In genomic region chr12:108571604-108572165, GRCh38 we compare ENCODE assay signal across 19 cellular contexts. TPM values are rescaled to one million over a fixed set of nuclear protein-coding genes. Genes with fewer than 3 reads are reported as not detected.
DNase-seq lines count a peak whose midpoint lies in the region; ATAC-seq, FAIRE-seq and TF ChIP-seq lines count a peak whose summit lies in the region.
"Had no signal": no experiment of that assay in that cellular context is flagged by ENCODE, and none has a peak within 500 bp of the region (broad histone marks: within the 10 kb centered on the region; RNA-seq: fewer than 3 reads in every experiment).

No MANE protein-coding gene starts in this region.

- no peaks in the 10 kb centered on the region for H3K79me2 ChIP-seq in astrocyte (ENCODE audit: insufficient read depth, low read length)

- no peak overlapping the region for H3K9ac ChIP-seq in astrocyte (ENCODE audit: low read length)

- H3K27ac ChIP-seq in right atrium auricular region (no peak overlapping the region), astrocyte (ENCODE audit: low read depth, low read length) (no peak overlapping the region)
- H3K27ac ChIP-seq: coronary artery, gastrocnemius medialis, neutrophil, SJSA1, transverse colon had no signal

- H3K36me3 ChIP-seq in right atrium auricular region = peaks cover 32% of the 10 kb centered on the region
- peaks cover 19% of the 10 kb centered on the region for H3K36me3 ChIP-seq in astrocyte (ENCODE audit: insufficient read depth, low read length)

- no peak for ATAC-seq in Right ventricle myocardium inferior
- no peak for ATAC-seq in naive thymus-derived CD8-positive, alpha-beta T cell
- ATAC-seq in GM21576 (IDR thresholded peaks at IDR 0.05; ENCODE audit: unreplicated experiment) = no peak
- no peak for ATAC-seq in HG02588 (IDR thresholded peaks at IDR 0.05; ENCODE audit: unreplicated experiment)
- ATAC-seq: gastrocnemius medialis had no signal

- in situ Hi-C loops in GM13976 (cut with MboI; ENCODE audit: low sequenced_read_pairs, unreplicated experiment) = loop anchor here (25.0 kb wide), 1 partner anchor 516 kb away; the partner anchor contains the start of genes ALKBH2 and UNG

- no peak for FAIRE-seq in astrocyte (lab: Jason Lieb, UNC)

- H3K4me1 ChIP-seq in right atrium auricular region = peaks cover 0 to 19% of the 10 kb centered on the region in 2 donors
- H3K4me1 ChIP-seq in astrocyte (ENCODE audit: insufficient read depth, low read length) = peaks cover 1% of the 10 kb centered on the region
- H3K4me1 ChIP-seq: Caco-2 had no signal

- H4K20me1 ChIP-seq in astrocyte (ENCODE audit: insufficient read depth, low read length) = no peaks in the 10 kb centered on the region

- H3K4me3 ChIP-seq in right atrium auricular region = no peak overlapping the region
- H3K4me3 ChIP-seq in astrocyte (ENCODE audit: insufficient read depth, low read depth, low read length) = no peak overlapping the region
- H3K4me3 ChIP-seq: coronary artery, gastrocnemius medialis, SJSA1, transverse colon had no signal

- H3K27me3 ChIP-seq in right atrium auricular region (no peaks in the 10 kb centered on the region), astrocyte (ENCODE audit: insufficient read depth, low read length) (no peaks in the 10 kb centered on the region)
- H3K27me3 ChIP-seq: gastrocnemius medialis, neutrophil, SJSA1, transverse colon had no signal

- no peaks in the 10 kb centered on the region for H3K27me3 Mint-ChIP-seq in astrocyte (ENCODE audit: low read depth, unreplicated experiment)
- H3K27me3 Mint-ChIP-seq in naive thymus-derived CD8-positive, alpha-beta T cell = no peaks in the 10 kb centered on the region

- no peak overlapping the region for H3K4me2 ChIP-seq in astrocyte (ENCODE audit: low read length)

- DNase-seq in right atrium auricular region (ENCODE audit: low spot score) (peak; percentile 40), Right ventricle myocardium inferior (ENCODE audit: missing footprints) (no peak), astrocyte (ENCODE audit: low read depth) (no peak), GM13976 (ENCODE audit: low spot score) (no peak), GOT3 (lab: John Stamatoyannopoulos, UW) (no peak)
- DNase-seq in naive thymus-derived CD8-positive, alpha-beta T cell = no peak
- DNase-seq: activated CD4-positive, alpha-beta T cell treated with anti-CD3 and anti-CD28 coated beads for 1 hour; activated naive CD4-positive, alpha-beta T cell treated with anti-CD3 and anti-CD28 coated beads, Interleukin-2, amount 50 U/mL, for 16 hours; Caco-2; NCI-H1417 treated with DMSO at 0.1 percent for 48 hours; NCI-H748 treated with DMSO at 0.1 percent for 48 hours; transverse colon had no signal

- POLR2A ChIA-PET in naive thymus-derived CD8-positive, alpha-beta T cell (lab: Charles Lee) = interaction anchor here (0.9 to 2.0 kb wide), 2 partner anchors 41 to 46 kb away, joined by 4 to 10 read pairs; no protein-coding TSS in a partner anchor

- peaks cover 5% of the 10 kb centered on the region for H3K36me3 Mint-ChIP-seq in astrocyte (ENCODE audit: low read depth, unreplicated experiment)
- H3K36me3 Mint-ChIP-seq in naive thymus-derived CD8-positive, alpha-beta T cell = peaks cover 0 to 23% (median 9%) of the 10 kb centered on the region in 3 donors

- intact Hi-C loops in Right ventricle myocardium inferior (cut with DNase I) = no loop called here

- no peaks in the 10 kb centered on the region for H3K9me3 ChIP-seq in right atrium auricular region
- no peaks in the 10 kb centered on the region for H3K9me3 ChIP-seq in astrocyte (ENCODE audit: insufficient read depth, low read depth, low read length)
- H3K9me3 ChIP-seq: Caco-2, gastrocnemius medialis, neutrophil, SJSA1, transverse colon had no signal

- H3K9me3 Mint-ChIP-seq in astrocyte (ENCODE audit: unreplicated experiment) = peaks cover 3% of the 10 kb centered on the region
- H3K9me3 Mint-ChIP-seq in naive thymus-derived CD8-positive, alpha-beta T cell = no peaks in the 10 kb centered on the region

- H3K4me3 Mint-ChIP-seq in astrocyte (ENCODE audit: unreplicated experiment) = no peak overlapping the region
- H3K4me3 Mint-ChIP-seq in naive thymus-derived CD8-positive, alpha-beta T cell = peak overlapping the region in 1 of 10 donors; percentile 58

- no peak for TF ChIP-seq CTCF in right atrium auricular region (IDR thresholded peaks at IDR 0.05)
- TF ChIP-seq CTCF in astrocyte (IDR thresholded peaks at IDR 0.05; ENCODE audit: insufficient read depth, low read depth, low read length) = no peak
- TF ChIP-seq CTCF in GM13976 (IDR thresholded peaks at IDR 0.05; ENCODE audit: borderline replicate concordance, control extremely low read depth, extremely low read depth, insufficient read depth, missing control alignments) = no peak

- H3K27ac Mint-ChIP-seq in astrocyte (ENCODE audit: unreplicated experiment) = peak overlapping the region; percentile 41
- peak overlapping the region; percentile 50 to 99 (median 90) for H3K27ac Mint-ChIP-seq in naive thymus-derived CD8-positive, alpha-beta T cell

- peaks cover 12% of the 10 kb centered on the region for H3K4me1 Mint-ChIP-seq in astrocyte (ENCODE audit: low read depth, unreplicated experiment)
- H3K4me1 Mint-ChIP-seq in naive thymus-derived CD8-positive, alpha-beta T cell = peaks cover 43 to 94% (median 82%) of the 10 kb centered on the region in 4 donors

- H2AFZ ChIP-seq in astrocyte (ENCODE audit: low read depth, low read length) = no peak overlapping the region

RNA-seq across cellular contexts. Expression of gene ISCU, which starts 9.3 kb away (rescaled TPM):
- 100 to 1,000 TPM; 421 to 433 TPM for total RNA-seq in right atrium auricular region
- total RNA-seq in Right ventricle myocardium inferior = 444 TPM
- total RNA-seq in astrocyte = 121 and 124 TPM in 2 replicates
- total RNA-seq in naive thymus-derived CD8-positive, alpha-beta T cell = 100 to 1,000 TPM; 176 to 184 TPM
- polyA plus RNA-seq in naive thymus-derived CD8-positive, alpha-beta T cell = 100 to 1,000 TPM; 287 to 373 (median 324) TPM

RNA-seq across cellular contexts. Expression of gene SART3, which starts 10.7 kb away (rescaled TPM):
- total RNA-seq in right atrium auricular region (10 to 100 TPM; 33.4 to 44.4 TPM), Right ventricle myocardium inferior (21.7 TPM), astrocyte (39.9 and 48.4 TPM in 2 replicates)
- total RNA-seq in naive thymus-derived CD8-positive, alpha-beta T cell = 10 to 100 TPM; 93.4 to 95.7 TPM
- 10 to 100 TPM; 33.3 to 36.6 (median 36.1) TPM for polyA plus RNA-seq in naive thymus-derived CD8-positive, alpha-beta T cell

RNA-seq across cellular contexts. Expression of gene TMEM119, which starts 26.2 kb away (rescaled TPM):
- 1 to 10 TPM; 1.8 to 5.5 TPM for total RNA-seq in right atrium auricular region
- 1.3 TPM for total RNA-seq in Right ventricle myocardium inferior
- total RNA-seq in astrocyte = 0.91 and 1.8 TPM in 2 replicates
- total RNA-seq in naive thymus-derived CD8-positive, alpha-beta T cell = under 1 TPM; 0.26 to 0.77 TPM
- under 1 TPM in 2 of 3 donors, not detected in 1; 0.06 to 0.21 TPM for polyA plus RNA-seq in naive thymus-derived CD8-positive, alpha-beta T cell
- total RNA-seq: Caco-2, PC-3 had no signal

RNA-seq across cellular contexts. Expression of gene FICD, which starts 56.6 kb away (rescaled TPM):
- total RNA-seq in right atrium auricular region = 1 to 10 TPM; 2.6 to 7.5 TPM
- 2.9 TPM for total RNA-seq in Right ventricle myocardium inferior
- 3.5 and 4.7 TPM in 2 replicates for total RNA-seq in astrocyte
- 1 to 10 TPM; 4.6 to 5.6 TPM for total RNA-seq in naive thymus-derived CD8-positive, alpha-beta T cell
- polyA plus RNA-seq in naive thymus-derived CD8-positive, alpha-beta T cell = 1 to 10 TPM; 1.2 to 1.8 (median 1.4) TPM
